2 cellular contexts compared by ENCODE assay signal in the genomic region with DNA sequence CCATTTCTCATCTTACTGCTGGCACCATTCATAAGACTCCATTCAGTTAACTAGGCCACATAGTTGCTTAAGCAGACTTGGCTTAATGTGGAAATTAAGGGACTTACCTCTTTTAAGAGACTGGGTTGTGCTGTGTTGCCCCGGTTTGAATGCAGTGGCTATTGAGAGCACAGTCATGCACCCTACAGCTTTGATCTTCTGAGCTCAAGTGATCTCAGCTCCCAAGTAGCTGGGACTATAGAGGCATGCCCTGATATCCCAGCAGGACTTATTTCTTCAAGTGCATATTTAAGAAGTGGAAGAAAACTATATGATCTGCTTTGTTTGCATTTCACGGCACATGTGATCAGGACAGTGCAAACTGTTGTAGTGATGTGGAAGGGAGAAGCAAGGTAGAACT.
TF ChIP-seq lines count a peak whose summit lies in the region.

No MANE protein-coding gene starts in this region.

TF ChIP-seq in IMR-90, 13 proteins besides CTCF, POLR2A, EP300 and RAD21:
- TF ChIP-seq MAFK (IDR thresholded peaks at IDR 0.05; ENCODE audit: low read depth, low read length) (no peak), BHLHE40 (IDR thresholded peaks at IDR 0.05; ENCODE audit: low read depth, low read length) (no peak), USF2 (IDR thresholded peaks at IDR 0.05; ENCODE audit: low read depth, low read length) (no peak), CEBPB (IDR thresholded peaks at IDR 0.05; ENCODE audit: low read depth, low read length) (no peak), ELK1 (IDR thresholded peaks at IDR 0.05; ENCODE audit: borderline replicate concordance, low read depth, low read length) (no peak), RCOR1 (IDR thresholded peaks at IDR 0.05; ENCODE audit: insufficient replicate concordance, low read length) (no peak), CHD1 (IDR thresholded peaks at IDR 0.05; ENCODE audit: low read depth, low read length) (no peak), FOS (IDR thresholded peaks at IDR 0.05; ENCODE audit: low read depth, low read length) (no peak), SMC3 (IDR thresholded peaks at IDR 0.05; ENCODE audit: low read depth, low read length) (no peak), NFE2L2 (IDR thresholded peaks at IDR 0.05; ENCODE audit: low read depth, low read length) (no peak), RFX5 (IDR thresholded peaks at IDR 0.05; ENCODE audit: low read depth, low read length) (no peak), MAZ (IDR thresholded peaks at IDR 0.05; ENCODE audit: borderline replicate concordance, low read depth, low read length) (no peak), MXI1 (IDR thresholded peaks at IDR 0.05; ENCODE audit: borderline replicate concordance, low read depth, low read length) (no peak)

TF ChIP-seq in endothelial cell of umbilical vein, 7 proteins besides CTCF, POLR2A, EP300 and RAD21:
- TF ChIP-seq EZH2 (IDR thresholded peaks at IDR 0.05; ENCODE audit: borderline replicate concordance, low read depth, low read length, severe bottlenecking), result no peak
- TF ChIP-seq FOS (IDR thresholded peaks at IDR 0.05; ENCODE audit: borderline replicate concordance, insufficient read depth, low read length), result no peak
- TF ChIP-seq POLR2AphosphoS5 (IDR thresholded peaks at IDR 0.05; ENCODE audit: insufficient read depth, low read depth, low read length), result no peak
- TF ChIP-seq JUN (IDR thresholded peaks at IDR 0.05; ENCODE audit: borderline replicate concordance, insufficient read depth, insufficient read length, low read depth), result no peak
- TF ChIP-seq GATA2 (IDR thresholded peaks at IDR 0.05; ENCODE audit: insufficient read depth, insufficient read length, low read depth, low read length), result no peak
- TF ChIP-seq MYC (IDR thresholded peaks at IDR 0.05; ENCODE audit: low read depth, low read length), result no peak
- no peak for TF ChIP-seq MAX (IDR thresholded peaks at IDR 0.05; ENCODE audit: insufficient read depth, insufficient read length)
